ENCODE assay signal across 14 cellular contexts in genomic region chr15:62607643-62608042, GRCh38.
DNase-seq lines count a peak whose midpoint lies in the region; ATAC-seq and TF ChIP-seq lines count a peak whose summit lies in the region.
"Had no signal": no experiment of that assay in that cellular context is flagged by ENCODE, and none has a peak within 500 bp of the region (broad histone marks: within the 10 kb centered on the region; RNA-seq: fewer than 3 reads in every experiment).

No MANE protein-coding gene starts in this region.

- DNase-seq in Daoy (ENCODE audit: low read depth) (peak; percentile 71), MV-4-11 (lab: John Stamatoyannopoulos, UW) (peak; percentile 5), epithelial cell of esophagus (ENCODE audit: low read depth) (peak; percentile 85), non-pigmented ciliary epithelial cell (ENCODE audit: low read depth) (peak; percentile 60), stomach (no peak), cerebellar nuclear complex (lab: John Stamatoyannopoulos, UW) (no peak)
- DNase-seq: aorta, H7, midbrain, NCI-H2107, RPMI8226 had no signal

- no peaks in the 10 kb centered on the region for H3K36me3 ChIP-seq in stomach
- no peaks in the 10 kb centered on the region for H3K36me3 ChIP-seq in gastroesophageal sphincter
- H3K36me3 ChIP-seq: BLaER1 had no signal

- H3K9me3 ChIP-seq in stomach, result no peaks in the 10 kb centered on the region
- no peaks in the 10 kb centered on the region for H3K9me3 ChIP-seq in gastroesophageal sphincter
- H3K9me3 ChIP-seq: BLaER1 had no signal

- no peak for TF ChIP-seq CTCF in epithelial cell of esophagus (IDR thresholded peaks at IDR 0.05; ENCODE audit: insufficient read depth, low read depth, low read length, missing control alignments)
- no peak for TF ChIP-seq CTCF in stomach (IDR thresholded peaks at IDR 0.05)
- no peak for TF ChIP-seq CTCF in gastroesophageal sphincter (IDR thresholded peaks at IDR 0.05)

- TF ChIP-seq POLR2A in stomach (IDR thresholded peaks at IDR 0.05), result no peak
- TF ChIP-seq POLR2A in gastroesophageal sphincter (IDR thresholded peaks at IDR 0.05), result no peak

- H3K27me3 ChIP-seq in stomach, result no peaks in the 10 kb centered on the region
- H3K27me3 ChIP-seq in gastroesophageal sphincter, result no peaks in the 10 kb centered on the region
- H3K27me3 ChIP-seq: BLaER1 had no signal

- WGBS in stomach, 5 donors, result 88 to 97% (median 93%) methylated on average over 3 of the region's 3 CpGs
- 77 to 86% methylated on average over 1 to 3 of the region's 3 CpGs for WGBS in gastroesophageal sphincter (ENCODE audit: low coverage in 1 of 2), 2 donors

- no peak for TF ChIP-seq EP300 in stomach (IDR thresholded peaks at IDR 0.05)
- no peak for TF ChIP-seq EP300 in gastroesophageal sphincter (IDR thresholded peaks at IDR 0.05)

- intact Hi-C loops in stomach (cut with DNase I; ENCODE audit: low total_unique reads), result no loop called here

- H3K27ac ChIP-seq in stomach, result no peak overlapping the region
- no peak overlapping the region for H3K27ac ChIP-seq in gastroesophageal sphincter
- H3K27ac ChIP-seq: BLaER1 had no signal

- no peak for ATAC-seq in gastroesophageal sphincter
- ATAC-seq in GM21360 (IDR thresholded peaks at IDR 0.05; ENCODE audit: unreplicated experiment), result no peak

- H3K4me3 ChIP-seq in epithelial cell of esophagus (ENCODE audit: low read length), result no peak overlapping the region
- H3K4me3 ChIP-seq in stomach, result no peak overlapping the region
- H3K4me3 ChIP-seq in gastroesophageal sphincter, result no peak overlapping the region
- H3K4me3 ChIP-seq: BLaER1 had no signal

- peaks cover 0 to 38% (median 11%) of the 10 kb centered on the region in 4 donors for H3K4me1 ChIP-seq in stomach
- peaks cover 0 to 17% (median 0%) of the 10 kb centered on the region in 3 donors for H3K4me1 ChIP-seq in gastroesophageal sphincter

Comparison
In these comparisons a context has a peak if more than half of its experiments do, and no peak if none do; other contexts are left out.
1. DNase-seq: peak in Daoy (single experiment), MV-4-11 (single experiment), epithelial cell of esophagus (single experiment) and non-pigmented ciliary epithelial cell (single experiment); none in stomach (single experiment) and cerebellar nuclear complex (0 of 2).